20 cellular contexts compared by ENCODE assay signal in genomic region chr16:4028144-4028543, GRCh38.
DNase-seq lines count a peak whose midpoint lies in the region; ATAC-seq, FAIRE-seq and TF ChIP-seq lines count a peak whose summit lies in the region.
"Had no signal": no experiment of that assay in that cellular context is flagged by ENCODE, and none has a peak within 500 bp of the region (broad histone marks: within the 10 kb centered on the region; RNA-seq: fewer than 3 reads in every experiment).

No MANE protein-coding gene starts in this region.

- H3K27me3 ChIP-seq in body of pancreas (no peaks in the 10 kb centered on the region), osteoblast (ENCODE audit: insufficient read depth, low read length) (no peaks in the 10 kb centered on the region), ovary (no peaks in the 10 kb centered on the region)
- H3K27me3 ChIP-seq: BLaER1 treated with 17β-estradiol and CSF1 and Interleukin-3, amounts not matched to agents 10 nM and 100 nM had no signal

- DNase-seq in body of pancreas = peak; percentile 55 to 82 (median 69)
- DNase-seq in osteoblast (ENCODE audit: insufficient read length, low spot score, missing footprints) = peak; percentile 22
- DNase-seq in urothelium cell line (ENCODE audit: low spot score) = no peak
- DNase-seq in ovary = no peak
- DNase-seq in NCI-H2081 treated with DMSO at 0.1 percent for 48 hours (lab: John Stamatoyannopoulos, UW) = no peak
- DNase-seq: AML-193; Caco-2; Calu3; CD4-positive, alpha-beta T cell; CD8-positive, alpha-beta T cell; DMS79 treated with DMSO at 0.1 percent for 48 hours; GF-D8 had no signal

- no peak for TF ChIP-seq EP300 in ovary (IDR thresholded peaks at IDR 0.05)

- H3K27ac ChIP-seq in body of pancreas (peak overlapping the region; percentile 28 to 59 (median 42)), osteoblast (ENCODE audit: low read depth, low read length) (no peak overlapping the region), ovary (no peak overlapping the region)
- H3K27ac ChIP-seq: 22Rv1; A549; BLaER1 treated with 17β-estradiol and CSF1 and Interleukin-3, amounts not matched to agents 10 nM and 100 nM; C4-2B had no signal

- H3K4me1 ChIP-seq in body of pancreas (peaks cover 23% of the 10 kb centered on the region), osteoblast (ENCODE audit: insufficient read depth, low read length) (peaks cover 2% of the 10 kb centered on the region), ovary (ENCODE audit: insufficient read depth) (no peaks in the 10 kb centered on the region)
- H3K4me1 ChIP-seq: A549, Caco-2 had no signal

- intact Hi-C loops in body of pancreas (cut with DNase I) (no loop called here), ovary (cut with DNase I) (no loop called here)

- no peaks in the 10 kb centered on the region for H3K36me3 ChIP-seq in body of pancreas (replicated peaks in 1 of 2; ENCODE audit: insufficient read depth in 1 of 2, low read depth in 2 of 2)
- no peaks in the 10 kb centered on the region for H3K36me3 ChIP-seq in osteoblast (ENCODE audit: insufficient read depth, low read length)
- H3K36me3 ChIP-seq in ovary = no peaks in the 10 kb centered on the region

- TF ChIP-seq POLR2A in body of pancreas (IDR thresholded peaks at IDR 0.05) (no peak), ovary (IDR thresholded peaks at IDR 0.05) (no peak)

- WGBS in body of pancreas, 2 donors = 42% methylated on average over 8 of the region's 8 CpGs
- 94 to 97% (median 95%) methylated on average over 8 of the region's 8 CpGs for WGBS in ovary, 3 donors

- peak; percentile 20 for FAIRE-seq in urothelium cell line (lab: Jason Lieb, UNC)
- FAIRE-seq: A549, D721Med, G401.6, GM12891, GM19239 had no signal

- H2AFZ ChIP-seq in osteoblast (ENCODE audit: low read length) = no peak overlapping the region

- H4K20me1 ChIP-seq in osteoblast (ENCODE audit: insufficient read depth, low read length) = no peaks in the 10 kb centered on the region

- H3K4me2 ChIP-seq in osteoblast (ENCODE audit: insufficient read depth, low read length) = no peak overlapping the region
- H3K4me2 ChIP-seq: A549; BLaER1 treated with 17β-estradiol and CSF1 and Interleukin-3, amounts not matched to agents 10 nM and 100 nM had no signal

- TF ChIP-seq CTCF in body of pancreas (IDR thresholded peaks at IDR 0.05) (peak in 4 of 7 experiments; percentile 15 to 24 (median 20)), osteoblast (IDR thresholded peaks at IDR 0.05; ENCODE audit: extremely low read depth, low read depth, low read length) (no peak), ovary (IDR thresholded peaks at IDR 0.05) (no peak)

- ATAC-seq in body of pancreas = peak; percentile 45
- ATAC-seq: A549; CD8-positive, alpha-beta T cell had no signal

- H3K9me3 ChIP-seq in body of pancreas = no peaks in the 10 kb centered on the region
- no peaks in the 10 kb centered on the region for H3K9me3 ChIP-seq in osteoblast (ENCODE audit: low read depth, low read length)
- H3K9me3 ChIP-seq in ovary = no peaks in the 10 kb centered on the region
- H3K9me3 ChIP-seq: A549, Caco-2 had no signal

- no peaks in the 10 kb centered on the region for H3K79me2 ChIP-seq in osteoblast (ENCODE audit: insufficient read depth, low read length)

- H3K4me3 ChIP-seq in body of pancreas (no peak overlapping the region), osteoblast (ENCODE audit: insufficient read depth, low read length) (no peak overlapping the region), ovary (no peak overlapping the region)
- H3K4me3 ChIP-seq: A549; BLaER1 treated with 17β-estradiol and CSF1 and Interleukin-3, amounts not matched to agents 10 nM and 100 nM had no signal

Comparison
In these comparisons a context has a peak if more than half of its experiments do, and no peak if none do; other contexts are left out.
1. DNase-seq: peak in body of pancreas (4 of 4) and osteoblast (single experiment); none in urothelium cell line (single experiment), ovary (0 of 5) and NCI-H2081 treated with DMSO at 0.1 percent for 48 hours (single experiment).
2. H3K27ac ChIP-seq: peak in body of pancreas (4 of 4); none in osteoblast (single experiment) and ovary (0 of 2).
3. CTCF ChIP-seq: peak in body of pancreas (4 of 7); none in osteoblast (single experiment) and ovary (0 of 3).